17 cellular contexts compared by ENCODE assay signal in genomic region chr5:78003914-78004313, GRCh38.
DNase-seq lines count a peak whose midpoint lies in the region; ATAC-seq and TF ChIP-seq lines count a peak whose summit lies in the region.
"Had no signal": no experiment of that assay in that cellular context is flagged by ENCODE, and none has a peak within 500 bp of the region (broad histone marks: within the 10 kb centered on the region; RNA-seq: fewer than 3 reads in every experiment).

No MANE protein-coding gene starts in this region.

- TF ChIP-seq CTCF in AG10803 (conservative IDR thresholded peaks at IDR 0.05; ENCODE audit: low read length) = no peak
- no peak for TF ChIP-seq CTCF in HL-60 (IDR thresholded peaks at IDR 0.05; ENCODE audit: insufficient read depth, low read length)

- no peak overlapping the region for H3K4me3 ChIP-seq in AG10803 (ENCODE audit: low read length)
- H3K4me3 ChIP-seq in HL-60 (replicated peaks; ENCODE audit: insufficient read depth, low read length) = no peak overlapping the region
- H3K4me3 ChIP-seq: MG63, vagina had no signal

- DNase-seq in AG10803 (ENCODE audit: low read depth) = peak; percentile 4
- peak; percentile 13 to 14 for DNase-seq in HL-60 (ENCODE audit: low read depth in 1 of 2, low spot score in 1 of 2)
- DNase-seq in NCI-H748 treated with DMSO at 0.1 percent for 48 hours (lab: John Stamatoyannopoulos, UW) = peak; percentile 86
- DNase-seq in cerebellar nuclear complex (lab: John Stamatoyannopoulos, UW) = no peak
- DNase-seq in COLO668 (lab: John Stamatoyannopoulos, UW; ENCODE audit: unreplicated experiment) = no peak
- DNase-seq: activated CD4-positive, CD25-positive, alpha-beta regulatory T cell treated with anti-CD3 and anti-CD28 coated beads, Interleukin-2, amount 50 U/mL, for 72 hours; MG63; naive thymus-derived CD4-positive, alpha-beta T cell; PC-3; right cardiac atrium; stimulated activated CD4-positive, alpha-beta T cell treated with anti-CD3 and anti-CD28 coated beads, Interleukin-4, amount 100 ng/mL, for 1 hour had no signal

- peak overlapping the region; percentile 68 for H3K27ac ChIP-seq in HL-60 (replicated peaks)
- H3K27ac ChIP-seq in cingulate gyrus (ENCODE audit: low read depth, low read length) = peak overlapping the region; percentile 43
- H3K27ac ChIP-seq: vagina had no signal

- ATAC-seq in GM18909 (IDR thresholded peaks at IDR 0.05; ENCODE audit: poor library complexity, unreplicated experiment) (no peak), HG03521 (IDR thresholded peaks at IDR 0.05; ENCODE audit: unreplicated experiment) (no peak)
- ATAC-seq: left lobe of liver; naive thymus-derived CD4-positive, alpha-beta T cell; PC-3; right cardiac atrium; stimulated activated effector memory CD8-positive, alpha-beta T cell treated with anti-CD3 and anti-CD28 coated beads, Interleukin-12 subunit alpha, Interleukin-12 subunit beta, amount 100 ng/mL, for 72 hours had no signal

- no peaks in the 10 kb centered on the region for H3K27me3 ChIP-seq in HL-60 (ENCODE audit: insufficient read depth, poor library complexity, severe bottlenecking)
- H3K27me3 ChIP-seq: MG63, vagina had no signal

Comparison
In these comparisons a context has a peak if more than half of its experiments do, and no peak if none do; other contexts are left out.
1. DNase-seq: peak in AG10803 (single experiment), HL-60 (2 of 2) and NCI-H748 treated with DMSO at 0.1 percent for 48 hours (single experiment); none in cerebellar nuclear complex (0 of 2) and COLO668 (single experiment).